1 cellular context compared by ENCODE assay signal in genomic region chr12:571795-572531, GRCh38.
TF ChIP-seq lines count a peak whose summit lies in the region.

No MANE protein-coding gene starts in this region.

TF ChIP-seq in HepG2, 621 proteins besides CTCF, POLR2A, EP300 and RAD21 (continued from another document and continues in another):
- TF ChIP-seq ZHX1 (CRISPR knock-in tag; IDR thresholded peaks at IDR 0.05; ENCODE audit: low read depth): no peak
- TF ChIP-seq ISL2 (CRISPR knock-in tag; IDR thresholded peaks at IDR 0.05): no peak
- no peak for TF ChIP-seq SKI (IDR thresholded peaks at IDR 0.05; ENCODE audit: partially characterized antibody)
- TF ChIP-seq ESRRA (CRISPR knock-in tag; IDR thresholded peaks at IDR 0.05; ENCODE audit: low read depth): peak; percentile 48; the same call in 1 of the 2 replicates
- no peak for TF ChIP-seq ATF3 (CRISPR knock-in tag; IDR thresholded peaks at IDR 0.05)
- no peak for TF ChIP-seq ZNF800 (CRISPR knock-in tag; IDR thresholded peaks at IDR 0.05)
- peak; percentile 5; the same call in 1 of the 2 replicates for TF ChIP-seq FOXK1 (CRISPR knock-in tag; IDR thresholded peaks at IDR 0.05; ENCODE audit: borderline replicate concordance, low read depth)
- no peak for TF ChIP-seq SNAPC5 (CRISPR knock-in tag; IDR thresholded peaks at IDR 0.05; ENCODE audit: borderline replicate concordance)
- no peak for TF ChIP-seq ZNF564 (CRISPR knock-in tag; IDR thresholded peaks at IDR 0.05)
- TF ChIP-seq FOXO4 (CRISPR knock-in tag; conservative IDR thresholded peaks at IDR 0.05): no peak
- TF ChIP-seq ZNF883 (CRISPR knock-in tag; IDR thresholded peaks at IDR 0.05; ENCODE audit: not compliant biosample characterization): peak; percentile 28
- TF ChIP-seq CEBPB (IDR thresholded peaks at IDR 0.05; ENCODE audit: borderline replicate concordance, low read depth, low read length): no peak
- TF ChIP-seq SMYD3 (CRISPR knock-in tag; IDR thresholded peaks at IDR 0.05): no peak
- TF ChIP-seq, protein P1, sequence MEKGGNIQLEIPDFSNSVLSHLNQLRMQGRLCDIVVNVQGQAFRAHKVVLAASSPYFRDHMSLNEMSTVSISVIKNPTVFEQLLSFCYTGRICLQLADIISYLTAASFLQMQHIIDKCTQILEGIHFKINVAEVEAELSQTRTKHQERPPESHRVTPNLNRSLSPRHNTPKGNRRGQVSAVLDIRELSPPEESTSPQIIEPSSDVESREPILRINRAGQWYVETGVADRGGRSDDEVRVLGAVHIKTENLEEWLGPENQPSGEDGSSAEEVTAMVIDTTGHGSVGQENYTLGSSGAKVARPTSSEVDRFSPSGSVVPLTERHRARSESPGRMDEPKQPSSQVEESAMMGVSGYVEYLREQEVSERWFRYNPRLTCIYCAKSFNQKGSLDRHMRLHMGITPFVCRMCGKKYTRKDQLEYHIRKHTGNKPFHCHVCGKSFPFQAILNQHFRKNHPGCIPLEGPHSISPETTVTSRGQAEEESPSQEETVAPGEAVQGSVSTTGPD (CRISPR knock-in tag; IDR thresholded peaks at IDR 0.05): no peak
- TF ChIP-seq HNF4G (IDR thresholded peaks at IDR 0.05; ENCODE audit: borderline replicate concordance, low read depth, low read length): no peak
- no peak for TF ChIP-seq HNF4G (CRISPR knock-in tag; IDR thresholded peaks at IDR 0.05; ENCODE audit: borderline replicate concordance, low read depth)
- no peak for TF ChIP-seq ZMYM2 (CRISPR knock-in tag; IDR thresholded peaks at IDR 0.05)
- TF ChIP-seq ZNF317 (CRISPR knock-in tag; IDR thresholded peaks at IDR 0.05): peak; percentile 61; the same call in 1 of the 2 replicates
- TF ChIP-seq MTF1 (CRISPR knock-in tag; IDR thresholded peaks at IDR 0.05): no peak
- TF ChIP-seq ZNF546 (CRISPR knock-in tag; conservative IDR thresholded peaks at IDR 0.05): no peak; the same call in 1 of the 2 replicates
- TF ChIP-seq IKZF1 (IDR thresholded peaks at IDR 0.05): no peak
- no peak for TF ChIP-seq PRMT3 (CRISPR knock-in tag; IDR thresholded peaks at IDR 0.05; ENCODE audit: borderline replicate concordance, low read depth)
- TF ChIP-seq CEBPG (CRISPR knock-in tag; IDR thresholded peaks at IDR 0.05): no peak
- no peak for TF ChIP-seq KAT7 (CRISPR knock-in tag; IDR thresholded peaks at IDR 0.05; ENCODE audit: borderline replicate concordance)
- no peak for TF ChIP-seq ZNF709 (CRISPR knock-in tag; IDR thresholded peaks at IDR 0.05)
- TF ChIP-seq ELK4 (CRISPR knock-in tag; IDR thresholded peaks at IDR 0.05; ENCODE audit: borderline replicate concordance): no peak
- TF ChIP-seq RNF219 (CRISPR knock-in tag; IDR thresholded peaks at IDR 0.05): no peak
- TF ChIP-seq ZNF501 (CRISPR knock-in tag; IDR thresholded peaks at IDR 0.05): peak; percentile 14; the same call in 1 of the 2 replicates
- TF ChIP-seq ZNF737 (CRISPR knock-in tag; IDR thresholded peaks at IDR 0.05; ENCODE audit: borderline replicate concordance): 0 out of 2 replicates have a peak, but pooled peaks have one; percentile 42
- no peak for TF ChIP-seq ZNF788 (CRISPR knock-in tag; IDR thresholded peaks at IDR 0.05; ENCODE audit: borderline replicate concordance)
- TF ChIP-seq PHF8 (CRISPR knock-in tag; IDR thresholded peaks at IDR 0.05): peak; percentile 56
- TF ChIP-seq, protein P2, sequence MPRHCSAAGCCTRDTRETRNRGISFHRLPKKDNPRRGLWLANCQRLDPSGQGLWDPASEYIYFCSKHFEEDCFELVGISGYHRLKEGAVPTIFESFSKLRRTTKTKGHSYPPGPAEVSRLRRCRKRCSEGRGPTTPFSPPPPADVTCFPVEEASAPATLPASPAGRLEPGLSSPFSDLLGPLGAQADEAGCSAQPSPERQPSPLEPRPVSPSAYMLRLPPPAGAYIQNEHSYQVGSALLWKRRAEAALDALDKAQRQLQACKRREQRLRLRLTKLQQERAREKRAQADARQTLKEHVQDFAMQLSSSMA (CRISPR knock-in tag; IDR thresholded peaks at IDR 0.05): no peak
- no peak for TF ChIP-seq MED13 (CRISPR knock-in tag; IDR thresholded peaks at IDR 0.05)
- no peak for TF ChIP-seq HDAC6 (IDR thresholded peaks at IDR 0.05; ENCODE audit: low read depth, low read length)
- TF ChIP-seq RFXAP (CRISPR knock-in tag; IDR thresholded peaks at IDR 0.05; ENCODE audit: borderline replicate concordance): no peak
- no peak for TF ChIP-seq NBN (conservative IDR thresholded peaks at IDR 0.05)
- TF ChIP-seq TCF7L2 (IDR thresholded peaks at IDR 0.05; ENCODE audit: low read depth, low read length): no peak
- TF ChIP-seq CHD2 (IDR thresholded peaks at IDR 0.05; ENCODE audit: low read depth, low read length): no peak
- peak; percentile 71; the same call in 1 of the 2 replicates for TF ChIP-seq ARHGAP35 (CRISPR knock-in tag; IDR thresholded peaks at IDR 0.05; ENCODE audit: borderline replicate concordance)
- peak; percentile 75; the same call in 1 of the 2 replicates for TF ChIP-seq MYC (CRISPR knock-in tag; IDR thresholded peaks at IDR 0.05; ENCODE audit: borderline replicate concordance)
- no peak for TF ChIP-seq ZMYM4 (CRISPR knock-in tag; IDR thresholded peaks at IDR 0.05)
- TF ChIP-seq ZC3H4 (CRISPR knock-in tag; IDR thresholded peaks at IDR 0.05; ENCODE audit: borderline replicate concordance): 0 out of 2 replicates have a peak, but pooled peaks have one; percentile 12
- TF ChIP-seq, protein P3, sequence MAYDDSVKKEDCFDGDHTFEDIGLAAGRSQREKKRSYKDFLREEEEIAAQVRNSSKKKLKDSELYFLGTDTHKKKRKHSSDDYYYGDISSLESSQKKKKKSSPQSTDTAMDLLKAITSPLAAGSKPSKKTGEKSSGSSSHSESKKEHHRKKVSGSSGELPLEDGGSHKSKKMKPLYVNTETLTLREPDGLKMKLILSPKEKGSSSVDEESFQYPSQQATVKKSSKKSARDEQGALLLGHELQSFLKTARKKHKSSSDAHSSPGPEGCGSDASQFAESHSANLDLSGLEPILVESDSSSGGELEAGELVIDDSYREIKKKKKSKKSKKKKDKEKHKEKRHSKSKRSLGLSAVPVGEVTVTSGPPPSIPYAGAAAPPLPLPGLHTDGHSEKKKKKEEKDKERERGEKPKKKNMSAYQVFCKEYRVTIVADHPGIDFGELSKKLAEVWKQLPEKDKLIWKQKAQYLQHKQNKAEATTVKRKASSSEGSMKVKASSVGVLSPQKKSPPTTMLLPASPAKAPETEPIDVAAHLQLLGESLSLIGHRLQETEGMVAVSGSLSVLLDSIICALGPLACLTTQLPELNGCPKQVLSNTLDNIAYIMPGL (CRISPR knock-in tag; IDR thresholded peaks at IDR 0.05; ENCODE audit: borderline replicate concordance in 1 of 2, low read depth in 1 of 2): no peak
- TF ChIP-seq, protein P4, sequence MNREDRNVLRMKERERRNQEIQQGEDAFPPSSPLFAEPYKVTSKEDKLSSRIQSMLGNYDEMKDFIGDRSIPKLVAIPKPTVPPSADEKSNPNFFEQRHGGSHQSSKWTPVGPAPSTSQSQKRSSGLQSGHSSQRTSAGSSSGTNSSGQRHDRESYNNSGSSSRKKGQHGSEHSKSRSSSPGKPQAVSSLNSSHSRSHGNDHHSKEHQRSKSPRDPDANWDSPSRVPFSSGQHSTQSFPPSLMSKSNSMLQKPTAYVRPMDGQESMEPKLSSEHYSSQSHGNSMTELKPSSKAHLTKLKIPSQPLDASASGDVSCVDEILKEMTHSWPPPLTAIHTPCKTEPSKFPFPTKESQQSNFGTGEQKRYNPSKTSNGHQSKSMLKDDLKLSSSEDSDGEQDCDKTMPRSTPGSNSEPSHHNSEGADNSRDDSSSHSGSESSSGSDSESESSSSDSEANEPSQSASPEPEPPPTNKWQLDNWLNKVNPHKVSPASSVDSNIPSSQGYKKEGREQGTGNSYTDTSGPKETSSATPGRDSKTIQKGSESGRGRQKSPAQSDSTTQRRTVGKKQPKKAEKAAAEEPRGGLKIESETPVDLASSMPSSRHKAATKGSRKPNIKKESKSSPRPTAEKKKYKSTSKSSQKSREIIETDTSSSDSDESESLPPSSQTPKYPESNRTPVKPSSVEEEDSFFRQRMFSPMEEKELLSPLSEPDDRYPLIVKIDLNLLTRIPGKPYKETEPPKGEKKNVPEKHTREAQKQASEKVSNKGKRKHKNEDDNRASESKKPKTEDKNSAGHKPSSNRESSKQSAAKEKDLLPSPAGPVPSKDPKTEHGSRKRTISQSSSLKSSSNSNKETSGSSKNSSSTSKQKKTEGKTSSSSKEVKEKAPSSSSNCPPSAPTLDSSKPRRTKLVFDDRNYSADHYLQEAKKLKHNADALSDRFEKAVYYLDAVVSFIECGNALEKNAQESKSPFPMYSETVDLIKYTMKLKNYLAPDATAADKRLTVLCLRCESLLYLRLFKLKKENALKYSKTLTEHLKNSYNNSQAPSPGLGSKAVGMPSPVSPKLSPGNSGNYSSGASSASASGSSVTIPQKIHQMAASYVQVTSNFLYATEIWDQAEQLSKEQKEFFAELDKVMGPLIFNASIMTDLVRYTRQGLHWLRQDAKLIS (CRISPR knock-in tag; IDR thresholded peaks at IDR 0.05): no peak
